Comparison of ENCODE assay signal across 23 cellular contexts in the genomic region with DNA sequence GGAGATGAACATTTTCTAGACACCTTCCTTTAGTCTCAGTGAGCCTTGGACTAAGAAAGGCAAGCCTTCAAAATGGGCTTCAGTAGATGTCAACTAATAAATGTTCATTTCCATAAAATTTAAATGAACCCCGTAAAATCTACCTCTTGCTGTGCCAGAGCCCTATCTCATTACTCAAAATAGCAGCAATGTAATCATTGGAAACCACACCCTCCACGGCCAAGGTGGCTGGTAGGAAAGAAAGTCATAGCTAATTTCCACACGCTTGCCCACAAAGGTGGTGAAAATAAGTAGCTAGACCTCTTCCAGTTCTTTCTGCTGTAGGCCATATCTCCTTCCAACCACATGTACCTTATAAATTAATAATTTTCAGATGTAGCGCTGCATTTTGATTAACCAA.
"Had no signal": no experiment of that assay in that cellular context is flagged by ENCODE, and none has a peak within 500 bp of the region (broad histone marks: within the 10 kb centered on the region; RNA-seq: fewer than 3 reads in every experiment).

No MANE protein-coding gene starts in this region.

- H3K9me3 ChIP-seq: breast epithelium had no signal

- H3K4me1 ChIP-seq: breast epithelium had no signal

- DNase-seq: activated B cell treated with CpG ODN at 0.5 μM for 24 hours; activated CD4-positive, alpha-beta T cell treated with anti-CD3 and anti-CD28 coated beads for 1 hour; activated CD4-positive, alpha-beta T cell treated with anti-CD3 and anti-CD28 coated beads, Interleukin-2, amount 10 ng/mL, durations not matched to agents 24 days and 14 days; activated CD4-positive, alpha-beta T cell treated with anti-CD3 and anti-CD28 coated beads, Interleukin-2, amount 50 U/mL, for 48 hours; activated CD8-positive, alpha-beta memory T cell treated with anti-CD3 and anti-CD28 coated beads, Interleukin-2, amount 10 ng/mL, durations not matched to agents 7 days and 5 days; activated effector memory CD4-positive, alpha-beta T cell treated with Interleukin-2 at 50 U/mL for 16 hours; activated naive CD4-positive, alpha-beta T cell; activated T-cell treated with anti-CD3 and anti-CD28 coated beads, Interleukin-2, amount 50 U/mL, for 24 hours; aorta; central memory CD4-positive, alpha-beta T cell; Karpas-422; MM.1S; NCI-H1105; NCI-H1436; NCI-H1694 treated with DMSO at 0.1 percent for 48 hours; NCI-H2029 treated with DMSO at 0.1 percent for 48 hours; NCI-H446; NCI-H524; NCI-H774; PC-9; SHP77 treated with DMSO at 0.1 percent for 48 hours; T-helper 1 cell had no signal

- H3K27me3 ChIP-seq: breast epithelium had no signal

- H3K27ac ChIP-seq: breast epithelium, PC-9 had no signal

- H3K4me3 ChIP-seq: breast epithelium, PC-9 had no signal

- H3K36me3 ChIP-seq: breast epithelium had no signal

- ATAC-seq: activated CD8-positive, alpha-beta memory T cell treated with anti-CD3 and anti-CD28 coated beads, Interleukin-2, amount 10 ng/mL, durations not matched to agents 7 days and 5 days had no signal
